13 cellular contexts compared by ENCODE assay signal in the genomic region with DNA sequence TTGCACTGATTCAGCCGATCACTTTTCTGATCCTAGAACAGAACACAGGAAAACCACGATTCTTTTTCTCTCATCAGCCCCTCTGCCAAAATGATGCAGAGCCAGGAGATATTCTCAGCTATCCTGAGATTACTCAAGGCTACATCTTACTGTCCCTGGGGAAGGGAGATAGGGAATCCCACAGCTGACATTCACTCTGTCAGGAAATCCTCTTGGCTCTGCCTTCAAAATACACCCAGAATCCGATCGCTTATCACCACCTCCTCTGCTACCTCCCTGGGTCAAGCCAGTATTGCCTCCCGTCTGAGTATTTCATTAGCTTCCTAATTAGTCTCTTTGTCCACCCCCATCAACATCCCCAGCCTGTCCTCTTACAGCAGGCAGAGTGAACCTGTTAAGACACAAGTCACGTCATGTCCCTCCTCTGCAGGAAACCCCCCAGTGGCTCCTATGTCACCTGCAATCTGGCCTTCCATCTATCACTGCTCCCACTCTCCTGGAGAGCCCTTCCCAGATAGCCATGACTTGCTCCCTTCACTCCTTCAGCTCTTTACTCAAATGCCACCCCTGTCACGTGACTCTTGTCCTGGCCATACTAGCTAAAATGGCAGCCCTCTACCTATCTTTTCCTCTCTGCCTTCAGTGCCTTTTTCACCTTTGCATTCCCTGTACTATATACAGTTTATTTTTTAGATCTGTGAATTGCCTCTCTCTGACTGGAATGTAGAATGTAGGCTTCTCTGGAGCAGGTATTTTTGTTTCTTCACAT.
DNase-seq lines count a peak whose midpoint lies in the region; TF ChIP-seq lines count a peak whose summit lies in the region.
"Had no signal": no experiment of that assay in that cellular context is flagged by ENCODE, and none has a peak within 500 bp of the region (broad histone marks: within the 10 kb centered on the region; RNA-seq: fewer than 3 reads in every experiment).

No MANE protein-coding gene starts in this region.

- TF ChIP-seq CTCF in mammary epithelial cell (conservative IDR thresholded peaks at IDR 0.05 in 1 of 2, IDR thresholded peaks at IDR 0.05 in 1 of 2; ENCODE audit: extremely low read depth in 1 of 2, insufficient read depth in 1 of 2, low read depth in 1 of 2, low read length in 2 of 2) (no peak), smooth muscle cell (IDR thresholded peaks at IDR 0.05; ENCODE audit: borderline replicate concordance, insufficient read depth, poor library complexity, severe bottlenecking) (no peak)

- H3K9me2 ChIP-seq in GM23248 (ENCODE audit: insufficient read depth): no peaks in the 10 kb centered on the region

- H3K4me1 ChIP-seq in GM23248 (ENCODE audit: insufficient read depth) (peaks cover 52% of the 10 kb centered on the region), mammary epithelial cell (ENCODE audit: insufficient read depth, low read length) (peaks cover 30% of the 10 kb centered on the region), smooth muscle cell (ENCODE audit: low read depth) (peaks cover 55% of the 10 kb centered on the region)

- H3K4me2 ChIP-seq in GM23248 (ENCODE audit: unreplicated experiment): peak overlapping the region; percentile 70
- no peak overlapping the region for H3K4me2 ChIP-seq in mammary epithelial cell (ENCODE audit: insufficient read depth, low read depth, low read length)
- peak overlapping the region; percentile 75 for H3K4me2 ChIP-seq in smooth muscle cell

- no peaks in the 10 kb centered on the region for H4K20me1 ChIP-seq in GM23248 (ENCODE audit: insufficient read depth)
- no peaks in the 10 kb centered on the region for H4K20me1 ChIP-seq in mammary epithelial cell (ENCODE audit: insufficient read depth, low read length)
- H4K20me1 ChIP-seq in smooth muscle cell (ENCODE audit: low read depth): no peaks in the 10 kb centered on the region

- H3K36me3 ChIP-seq in GM23248 (ENCODE audit: low read depth) (no peaks in the 10 kb centered on the region), mammary epithelial cell (ENCODE audit: insufficient read depth, low read length) (no peaks in the 10 kb centered on the region), smooth muscle cell (ENCODE audit: low read depth) (no peaks in the 10 kb centered on the region)

- WGBS in GM23248 (ENCODE audit: low coverage in 1 of 2, low lambda C conversion rate in 2 of 2, missing lambda C conversion rate in 2 of 2), 2 experiments: 34 to 39% methylated on average over 7 of the region's 7 CpGs
- 33% methylated on average over 3 of the region's 7 CpGs for WGBS in mammary epithelial cell (ENCODE audit: low coverage, missing lambda C conversion rate)
- WGBS in smooth muscle cell (ENCODE audit: low lambda C conversion rate): 30% methylated on average over 7 of the region's 7 CpGs

- H3K27me3 ChIP-seq in GM23248 (replicated peaks; ENCODE audit: insufficient read depth) (no peaks in the 10 kb centered on the region), mammary epithelial cell (ENCODE audit: insufficient read depth, low read length) (no peaks in the 10 kb centered on the region), smooth muscle cell (ENCODE audit: low read depth) (no peaks in the 10 kb centered on the region)
- H3K27me3 ChIP-seq: testis had no signal

- dilution Hi-C loops in mammary epithelial cell (cut with HindIII; ENCODE audit: low sequenced_read_pairs): no loop called here

- no TSS peak for BruUV-seq in mammary epithelial cell (replicated peaks; lab: Mats Ljungman, UMichigan)

- H2AFZ ChIP-seq in GM23248: peak overlapping the region; percentile 21; the same call in 1 of the 2 replicates
- H2AFZ ChIP-seq in mammary epithelial cell (ENCODE audit: low read depth, low read length): peak overlapping the region; percentile 29
- no peak overlapping the region for H2AFZ ChIP-seq in smooth muscle cell (ENCODE audit: low read depth)

- DNase-seq in GM23248: peak; percentile 76
- no peak for DNase-seq in mammary epithelial cell
- DNase-seq in iris pigment epithelial cell (ENCODE audit: low read depth): peak; percentile 15
- DNase-seq in smooth muscle cell (lab: John Stamatoyannopoulos, UW; ENCODE audit: unreplicated experiment): no peak
- no peak for DNase-seq in stimulated activated CD4-positive, alpha-beta T cell treated with anti-CD3 and anti-CD28 coated beads, Interleukin-1b, Interleukin-23, amount 100 ng/mL, for 48 hours
- DNase-seq in stimulated activated CD4-positive, alpha-beta T cell treated with anti-CD3 and anti-CD28 coated beads, Interleukin-4, amount 100 ng/mL, for 4 hours: no peak
- no peak for DNase-seq in activated CD4-positive, alpha-beta T cell treated with anti-CD3 and anti-CD28 coated beads, Interleukin-2, amount 50 U/mL, for 1 hour
- DNase-seq in substantia nigra (lab: John Stamatoyannopoulos, UW): no peak
- DNase-seq: activated B cell treated with CpG ODN at 0.5 μM for 24 hours; activated naive CD4-positive, alpha-beta T cell treated with anti-CD3 and anti-CD28 coated beads for 36 hours; DMS53; head of caudate nucleus; testis had no signal

- H3F3A ChIP-seq in GM23248 (ENCODE audit: insufficient read depth) (peaks cover 45% of the 10 kb centered on the region), smooth muscle cell (ENCODE audit: low read depth) (peaks cover 38% of the 10 kb centered on the region)

- in situ Hi-C loops in GM23248 (cut with MboI): loop anchor here (10.0 kb wide), 1 partner anchor 409 kb away; no protein-coding TSS in a partner anchor
- in situ Hi-C loops in mammary epithelial cell (cut with MboI; ENCODE audit: low sequenced_read_pairs in 2 of 2): loop anchor here (10.0 kb wide), 3 partner anchors 99 to 429 kb away; a partner anchor contains a TSS

- H3K4me3 ChIP-seq in GM23248: peak overlapping the region; percentile 1; the same call in 1 of the 2 replicates
- H3K4me3 ChIP-seq in mammary epithelial cell (replicated peaks in 1 of 3; ENCODE audit: insufficient read depth in 1 of 3, low read depth in 2 of 3, low read length in 3 of 3): no peak overlapping the region
- no peak overlapping the region for H3K4me3 ChIP-seq in smooth muscle cell
- H3K4me3 ChIP-seq: testis had no signal

- intact Hi-C loops in mammary epithelial cell (cut with micrococcal nuclease): no loop called here

- H3K79me2 ChIP-seq in GM23248 (ENCODE audit: insufficient read depth) (no peaks in the 10 kb centered on the region), mammary epithelial cell (ENCODE audit: insufficient read depth, low read length) (no peaks in the 10 kb centered on the region), smooth muscle cell (ENCODE audit: low read depth) (no peaks in the 10 kb centered on the region)

- H3K9ac ChIP-seq in GM23248 (peak overlapping the region; percentile 86), mammary epithelial cell (ENCODE audit: insufficient read depth, low read length) (no peak overlapping the region), smooth muscle cell (ENCODE audit: low read depth) (peak overlapping the region; percentile 94)

- no peaks in the 10 kb centered on the region for H3K9me3 ChIP-seq in GM23248 (ENCODE audit: low read depth)
- no peaks in the 10 kb centered on the region for H3K9me3 ChIP-seq in mammary epithelial cell (replicated peaks; ENCODE audit: insufficient read depth, low read length)
- no peaks in the 10 kb centered on the region for H3K9me3 ChIP-seq in smooth muscle cell (replicated peaks; ENCODE audit: low read depth)
- H3K9me3 ChIP-seq: testis had no signal

- peak overlapping the region; percentile 96 for H3K27ac ChIP-seq in GM23248
- H3K27ac ChIP-seq in mammary epithelial cell (ENCODE audit: insufficient read depth, low read depth, low read length): peak overlapping the region; percentile 85
- H3K27ac ChIP-seq in smooth muscle cell (ENCODE audit: low read depth): peak overlapping the region; percentile 99
- no peak overlapping the region for H3K27ac ChIP-seq in substantia nigra (ENCODE audit: low read depth, low read length, poor library complexity, severe bottlenecking)

- CTCF ChIA-PET in mammary epithelial cell (lab: Charles Lee; ENCODE audit: low non-redundant PET): no interaction called here

Comparison
In these comparisons a context has a peak if more than half of its experiments do, and no peak if none do; other contexts are left out.
1. DNase-seq: peak in GM23248 (single experiment) and iris pigment epithelial cell (single experiment); none in mammary epithelial cell (single experiment), smooth muscle cell (single experiment), stimulated activated CD4-positive, alpha-beta T cell treated with anti-CD3 and anti-CD28 coated beads, Interleukin-1b, Interleukin-23, amount 100 ng/mL, for 48 hours (single experiment), stimulated activated CD4-positive, alpha-beta T cell treated with anti-CD3 and anti-CD28 coated beads, Interleukin-4, amount 100 ng/mL, for 4 hours (0 of 2), activated CD4-positive, alpha-beta T cell treated with anti-CD3 and anti-CD28 coated beads, Interleukin-2, amount 50 U/mL, for 1 hour (single experiment) and substantia nigra (0 of 49).